Comparison of ENCODE assay signal across 21 cellular contexts in genomic region chr2:181188605-181189004, GRCh38.
"Had no signal": no experiment of that assay in that cellular context is flagged by ENCODE, and none has a peak within 500 bp of the region (broad histone marks: within the 10 kb centered on the region; RNA-seq: fewer than 3 reads in every experiment).

No MANE protein-coding gene starts in this region.

- H3K27ac ChIP-seq: breast epithelium, left lung, parathyroid adenoma, upper lobe of left lung had no signal

- H3K9me3 Mint-ChIP-seq: effector memory CD8-positive, alpha-beta T cell; WTC11 had no signal

- H3K27ac Mint-ChIP-seq: activated naive CD8-positive, alpha-beta T cell treated with anti-CD3 and anti-CD28 coated beads for 36 hours; effector memory CD8-positive, alpha-beta T cell; WTC11 had no signal

- H3K4me3 ChIP-seq: breast epithelium, left lung, lung, upper lobe of left lung had no signal

- DNase-seq: activated CD4-positive, alpha-beta T cell treated with anti-CD3 and anti-CD28 coated beads, Interleukin-2, amount 50 U/mL, for 4 hours; activated CD8-positive, alpha-beta memory T cell treated with anti-CD3 and anti-CD28 coated beads for 24 hours; activated naive CD4-positive, alpha-beta T cell treated with Interleukin-2 at 50 U/mL for 16 hours; activated naive CD8-positive, alpha-beta T cell treated with anti-CD3 and anti-CD28 coated beads for 36 hours; activated T-cell treated with anti-CD3 and anti-CD28 coated beads, Interleukin-2, amount 50 U/mL, for 48 hours; effector memory CD8-positive, alpha-beta T cell; foreskin melanocyte; kidney glomerular epithelial cell; left lung; naive thymus-derived CD4-positive, alpha-beta T cell; right cardiac atrium; stimulated activated CD4-positive, alpha-beta T cell treated with anti-CD3 and anti-CD28 coated beads, Interleukin-4, amount 100 ng/mL, for 4 hours; stimulated activated naive CD8-positive, alpha-beta T cell treated with anti-CD3 and anti-CD28 coated beads, Interleukin-15, Interleukin-2, amounts not matched to agents 100 U/mL and 50 U/mL, for 24 hours; T-helper 9 cell; upper lobe of left lung had no signal

- H3K27me3 Mint-ChIP-seq: activated naive CD8-positive, alpha-beta T cell treated with anti-CD3 and anti-CD28 coated beads for 36 hours; central memory CD8-positive, alpha-beta T cell; effector memory CD8-positive, alpha-beta T cell; naive thymus-derived CD4-positive, alpha-beta T cell had no signal

- H3K36me3 ChIP-seq: breast epithelium, left lung, upper lobe of left lung had no signal

- H3K4me1 ChIP-seq: breast epithelium, left lung, parathyroid adenoma, upper lobe of left lung had no signal

- H3K36me3 Mint-ChIP-seq: WTC11 had no signal

- H3K9me3 ChIP-seq: breast epithelium, left lung, upper lobe of left lung had no signal

- H3K4me3 Mint-ChIP-seq: activated naive CD8-positive, alpha-beta T cell treated with anti-CD3 and anti-CD28 coated beads for 36 hours; central memory CD8-positive, alpha-beta T cell; effector memory CD8-positive, alpha-beta T cell; WTC11 had no signal

- ATAC-seq: effector memory CD8-positive, alpha-beta T cell; esophagus mucosa; left lung; naive thymus-derived CD4-positive, alpha-beta T cell; right cardiac atrium; stimulated activated naive CD8-positive, alpha-beta T cell treated with anti-CD3 and anti-CD28 coated beads, Interleukin-15, Interleukin-2, amounts not matched to agents 100 U/mL and 50 U/mL, for 24 hours; WTC11 had no signal
